ENCODE assay signal across 8 cellular contexts in genomic region chr3:184361532-184361931, GRCh38. TPM values are rescaled to one million over a fixed set of nuclear protein-coding genes. Genes with fewer than 3 reads are reported as not detected.
A peak's percentile ranks its signal among the peaks of the same experiment; 100 is the strongest.
DNase-seq lines count a peak whose midpoint lies in the region; ATAC-seq and TF ChIP-seq lines count a peak whose summit lies in the region.

Gene CLCN2, minus strand, starts transcription at chr3:184361605. Its CDS starts 126 bp downstream, at chr3:184361479.
Gene POLR2H, plus strand, starts transcription at chr3:184361710. Its CDS starts 1,783 bp downstream, at chr3:184363493.

- DNase-seq in Ammon's horn (ENCODE audit: low spot score) (peak; percentile 62), left ventricle myocardium inferior (peak; percentile 54), pons (ENCODE audit: low spot score) (peak; percentile 70), NCI-H187 treated with DMSO at 0.1 percent for 48 hours (lab: John Stamatoyannopoulos, UW) (no peak)
- peak; percentile 76 for DNase-seq in activated naive CD8-positive, alpha-beta T cell treated with anti-CD3 and anti-CD28 coated beads, Interleukin-2, amount 10 ng/mL, durations not matched to agents 7 days and 5 days

- no peaks in the 10 kb centered on the region for H3K27me3 ChIP-seq in left ventricle myocardium inferior (ENCODE audit: low read depth)

- peaks cover 47% of the 10 kb centered on the region for H3K4me1 ChIP-seq in left ventricle myocardium inferior

- H3K36me3 ChIP-seq in left ventricle myocardium inferior, result peaks cover 17% of the 10 kb centered on the region

- H3K4me1 Mint-ChIP-seq in activated naive CD8-positive, alpha-beta T cell treated with anti-CD3 and anti-CD28 coated beads, Interleukin-2, amount 10 ng/mL, durations not matched to agents 7 days and 5 days, result peaks cover 23% of the 10 kb centered on the region

- H3K36me3 Mint-ChIP-seq in activated naive CD8-positive, alpha-beta T cell treated with anti-CD3 and anti-CD28 coated beads, Interleukin-2, amount 10 ng/mL, durations not matched to agents 7 days and 5 days, result peaks cover 13% of the 10 kb centered on the region

- peak; percentile 8 for TF ChIP-seq CTCF in left ventricle myocardium inferior (IDR thresholded peaks at IDR 0.05; ENCODE audit: borderline replicate concordance)

- H3K9me3 Mint-ChIP-seq in activated naive CD8-positive, alpha-beta T cell treated with anti-CD3 and anti-CD28 coated beads, Interleukin-2, amount 10 ng/mL, durations not matched to agents 7 days and 5 days, result no peaks in the 10 kb centered on the region

- peak within 1 kb of the TSS; percentile 95 for H3K27ac Mint-ChIP-seq in activated naive CD8-positive, alpha-beta T cell treated with anti-CD3 and anti-CD28 coated beads, Interleukin-2, amount 10 ng/mL, durations not matched to agents 7 days and 5 days

- peak within 1 kb of the TSS; percentile 100 for H3K27ac ChIP-seq in left ventricle myocardium inferior (replicated peaks)

- H3K9me3 ChIP-seq in left ventricle myocardium inferior (replicated peaks), result no peaks in the 10 kb centered on the region

- peaks cover 2% of the 10 kb centered on the region for H3K27me3 Mint-ChIP-seq in activated naive CD8-positive, alpha-beta T cell treated with anti-CD3 and anti-CD28 coated beads, Interleukin-2, amount 10 ng/mL, durations not matched to agents 7 days and 5 days

- intact Hi-C loops in left ventricle myocardium inferior (cut with micrococcal nuclease), result no loop called here

- peak within 1 kb of the TSS; percentile 98 for H3K4me3 Mint-ChIP-seq in activated naive CD8-positive, alpha-beta T cell treated with anti-CD3 and anti-CD28 coated beads, Interleukin-2, amount 10 ng/mL, durations not matched to agents 7 days and 5 days

- POLR2A ChIA-PET in activated naive CD8-positive, alpha-beta T cell treated with anti-CD3 and anti-CD28 coated beads, Interleukin-2, amount 10 ng/mL, durations not matched to agents 7 days and 5 days (lab: Charles Lee), result interaction anchor here (0.9 to 2.3 kb wide), 2 partner anchors 8 to 62 kb away, joined by 5 to 6 read pairs; partner anchors contain the start of gene PSMD2

- H3K4me3 ChIP-seq in left ventricle myocardium inferior, result peak within 1 kb of the TSS; percentile 97

- ATAC-seq in GM18907 (IDR thresholded peaks at IDR 0.05; ENCODE audit: unreplicated experiment) (peak; percentile 33), HG03196 (IDR thresholded peaks at IDR 0.05; ENCODE audit: unreplicated experiment) (peak; percentile 44)
- ATAC-seq in activated naive CD8-positive, alpha-beta T cell treated with anti-CD3 and anti-CD28 coated beads, Interleukin-2, amount 10 ng/mL, durations not matched to agents 7 days and 5 days (ENCODE audit: low read depth), result peak; percentile 19

TF ChIP-seq in PFSK-1, 5 proteins besides CTCF, POLR2A, EP300 and RAD21:
- TF ChIP-seq POLR2AphosphoS5 (IDR thresholded peaks at IDR 0.05; ENCODE audit: low read depth, low read length) (0 out of 2 replicates have a peak, but pooled peaks have one; percentile 8), FOXP2 (optimal IDR thresholded peaks at IDR 0.05; ENCODE audit: borderline replicate concordance, extremely low read depth, extremely low read length, insufficient read depth) (no peak), REST (IDR thresholded peaks at IDR 0.05; ENCODE audit: insufficient read depth in 1 of 2, low read depth in 2 of 2, low read length in 2 of 2) (0 out of 4 replicates have a peak, but pooled peaks of 1 of the 2 experiments have one; percentile 25), SIN3A (IDR thresholded peaks at IDR 0.05; ENCODE audit: borderline replicate concordance, insufficient read depth, low read length) (no peak), TAF1 (IDR thresholded peaks at IDR 0.05; ENCODE audit: borderline replicate concordance, insufficient read depth, low read length) (0 out of 2 replicates have a peak, but pooled peaks have one; percentile 31)

RNA-seq across cellular contexts. Expression of gene CLCN2, which starts in this region (rescaled TPM):
- polyA plus RNA-seq in PFSK-1 (2012; ENCODE audit: insufficient read length, low read depth), result 8.5 TPM
- 1 to 10 TPM; 5.7 to 6.8 TPM for total RNA-seq in activated naive CD8-positive, alpha-beta T cell treated with anti-CD3 and anti-CD28 coated beads, Interleukin-2, amount 10 ng/mL, durations not matched to agents 7 days and 5 days
- total RNA-seq in left ventricle myocardium inferior, result 1.7 TPM

RNA-seq across cellular contexts. Expression of gene POLR2H, which starts in this region (rescaled TPM):
- polyA plus RNA-seq in PFSK-1 (2012; ENCODE audit: insufficient read length, low read depth), result 49.7 TPM
- 10 to 100 TPM; 86.5 to 88.2 TPM for total RNA-seq in activated naive CD8-positive, alpha-beta T cell treated with anti-CD3 and anti-CD28 coated beads, Interleukin-2, amount 10 ng/mL, durations not matched to agents 7 days and 5 days
- total RNA-seq in left ventricle myocardium inferior, result 24.3 TPM
